ENCODE assay signal across 1 cellular context in genomic region chr16:81495321-81496234, GRCh38.
TF ChIP-seq lines count a peak whose summit lies in the region.

No MANE protein-coding gene starts in this region.

TF ChIP-seq in K562, 482 proteins besides CTCF, POLR2A, EP300 and RAD21 (continued from another document and continues in another):
- 0 out of 2 replicates have a peak, but pooled peaks have one; percentile 52 for TF ChIP-seq CUX1 (CRISPR knock-in tag; IDR thresholded peaks at IDR 0.05)
- TF ChIP-seq MYBL2 (IDR thresholded peaks at IDR 0.05; ENCODE audit: low read depth), result no peak
- no peak for TF ChIP-seq MYBL2 (CRISPR knock-in tag; IDR thresholded peaks at IDR 0.05; ENCODE audit: borderline replicate concordance)
- TF ChIP-seq KLF16 (IDR thresholded peaks at IDR 0.05), result peak; percentile 96
- peak; percentile 94 for TF ChIP-seq VEZF1 (CRISPR knock-in tag; IDR thresholded peaks at IDR 0.05)
- peak; percentile 31; the same call in 1 of the 2 replicates for TF ChIP-seq MAFK (IDR thresholded peaks at IDR 0.05; ENCODE audit: low read length)
- no peak for TF ChIP-seq ZNF146 (CRISPR knock-in tag; IDR thresholded peaks at IDR 0.05; ENCODE audit: unreplicated experiment)
- TF ChIP-seq NCOA1 (IDR thresholded peaks at IDR 0.05; ENCODE audit: low read depth), result peak; percentile 93
- TF ChIP-seq ZNF253 (CRISPR knock-in tag; conservative IDR thresholded peaks at IDR 0.05), result no peak
- TF ChIP-seq, protein P1, sequence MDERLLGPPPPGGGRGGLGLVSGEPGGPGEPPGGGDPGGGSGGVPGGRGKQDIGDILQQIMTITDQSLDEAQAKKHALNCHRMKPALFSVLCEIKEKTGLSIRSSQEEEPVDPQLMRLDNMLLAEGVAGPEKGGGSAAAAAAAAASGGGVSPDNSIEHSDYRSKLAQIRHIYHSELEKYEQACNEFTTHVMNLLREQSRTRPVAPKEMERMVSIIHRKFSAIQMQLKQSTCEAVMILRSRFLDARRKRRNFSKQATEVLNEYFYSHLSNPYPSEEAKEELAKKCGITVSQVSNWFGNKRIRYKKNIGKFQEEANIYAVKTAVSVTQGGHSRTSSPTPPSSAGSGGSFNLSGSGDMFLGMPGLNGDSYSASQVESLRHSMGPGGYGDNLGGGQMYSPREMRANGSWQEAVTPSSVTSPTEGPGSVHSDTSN (CRISPR knock-in tag; IDR thresholded peaks at IDR 0.05; ENCODE audit: low read depth), result peak; percentile 58
- TF ChIP-seq, protein P1 (tag; conservative IDR thresholded peaks at IDR 0.05; ENCODE audit: low read depth), result peak; percentile 96
- TF ChIP-seq, protein P2, sequence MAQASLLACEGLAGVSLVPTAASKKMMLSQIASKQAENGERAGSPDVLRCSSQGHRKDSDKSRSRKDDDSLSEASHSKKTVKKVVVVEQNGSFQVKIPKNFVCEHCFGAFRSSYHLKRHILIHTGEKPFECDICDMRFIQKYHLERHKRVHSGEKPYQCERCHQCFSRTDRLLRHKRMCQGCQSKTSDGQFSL (CRISPR knock-in tag; IDR thresholded peaks at IDR 0.05), result peak; percentile 93
- TF ChIP-seq, protein P2 (tag; IDR thresholded peaks at IDR 0.05), result peak in 1 of 2 experiments; percentile 90; a peak in 1 of 4 replicates
- no peak for TF ChIP-seq TAF7 (tag; IDR thresholded peaks at IDR 0.05)
- peak; percentile 98 for TF ChIP-seq NCOR1 (IDR thresholded peaks at IDR 0.05)
- TF ChIP-seq TSHZ1 (CRISPR knock-in tag; IDR thresholded peaks at IDR 0.05), result no peak
- TF ChIP-seq SNRNP70 (optimal IDR thresholded peaks at IDR 0.05; ENCODE audit: low read depth, low read length), result no peak
- peak; percentile 95 for TF ChIP-seq TEAD4 (IDR thresholded peaks at IDR 0.05; ENCODE audit: low read length)
- no peak for TF ChIP-seq TEAD4 (CRISPR knock-in tag; IDR thresholded peaks at IDR 0.05; ENCODE audit: borderline replicate concordance)
- TF ChIP-seq, protein P3, sequence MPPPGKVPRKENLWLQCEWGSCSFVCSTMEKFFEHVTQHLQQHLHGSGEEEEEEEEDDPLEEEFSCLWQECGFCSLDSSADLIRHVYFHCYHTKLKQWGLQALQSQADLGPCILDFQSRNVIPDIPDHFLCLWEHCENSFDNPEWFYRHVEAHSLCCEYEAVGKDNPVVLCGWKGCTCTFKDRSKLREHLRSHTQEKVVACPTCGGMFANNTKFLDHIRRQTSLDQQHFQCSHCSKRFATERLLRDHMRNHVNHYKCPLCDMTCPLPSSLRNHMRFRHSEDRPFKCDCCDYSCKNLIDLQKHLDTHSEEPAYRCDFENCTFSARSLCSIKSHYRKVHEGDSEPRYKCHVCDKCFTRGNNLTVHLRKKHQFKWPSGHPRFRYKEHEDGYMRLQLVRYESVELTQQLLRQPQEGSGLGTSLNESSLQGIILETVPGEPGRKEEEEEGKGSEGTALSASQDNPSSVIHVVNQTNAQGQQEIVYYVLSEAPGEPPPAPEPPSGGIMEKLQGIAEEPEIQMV (tag; conservative IDR thresholded peaks at IDR 0.05; ENCODE audit: low read depth), result no peak; the same call in 1 of the 2 replicates
- TF ChIP-seq HDGF (IDR thresholded peaks at IDR 0.05), result peak; percentile 99
- TF ChIP-seq, protein P4, sequence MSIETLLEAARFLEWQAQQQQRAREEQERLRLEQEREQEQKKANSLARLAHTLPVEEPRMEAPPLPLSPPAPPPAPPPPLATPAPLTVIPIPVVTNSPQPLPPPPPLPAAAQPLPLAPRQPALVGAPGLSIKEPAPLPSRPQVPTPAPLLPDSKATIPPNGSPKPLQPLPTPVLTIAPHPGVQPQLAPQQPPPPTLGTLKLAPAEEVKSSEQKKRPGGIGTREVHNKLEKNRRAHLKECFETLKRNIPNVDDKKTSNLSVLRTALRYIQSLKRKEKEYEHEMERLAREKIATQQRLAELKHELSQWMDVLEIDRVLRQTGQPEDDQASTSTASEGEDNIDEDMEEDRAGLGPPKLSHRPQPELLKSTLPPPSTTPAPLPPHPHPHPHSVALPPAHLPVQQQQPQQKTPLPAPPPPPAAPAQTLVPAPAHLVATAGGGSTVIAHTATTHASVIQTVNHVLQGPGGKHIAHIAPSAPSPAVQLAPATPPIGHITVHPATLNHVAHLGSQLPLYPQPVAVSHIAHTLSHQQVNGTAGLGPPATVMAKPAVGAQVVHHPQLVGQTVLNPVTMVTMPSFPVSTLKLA (conservative IDR thresholded peaks at IDR 0.05), result peak; percentile 74 to 91
- 0 out of 2 replicates have a peak, but pooled peaks have one; percentile 46 for TF ChIP-seq CCAR2 (IDR thresholded peaks at IDR 0.05; ENCODE audit: low read depth, low read length)
- TF ChIP-seq NELFE (IDR thresholded peaks at IDR 0.05; ENCODE audit: insufficient read depth, insufficient read length), result no peak
- no peak for TF ChIP-seq ZNF140 (CRISPR knock-in tag; IDR thresholded peaks at IDR 0.05)
- TF ChIP-seq KDM5B (IDR thresholded peaks at IDR 0.05; ENCODE audit: insufficient replicate concordance, low read depth, low read length), result peak; percentile 40
- peak; percentile 86 for TF ChIP-seq GABPA (tag; conservative IDR thresholded peaks at IDR 0.05; ENCODE audit: low read depth)
- TF ChIP-seq, protein P5, sequence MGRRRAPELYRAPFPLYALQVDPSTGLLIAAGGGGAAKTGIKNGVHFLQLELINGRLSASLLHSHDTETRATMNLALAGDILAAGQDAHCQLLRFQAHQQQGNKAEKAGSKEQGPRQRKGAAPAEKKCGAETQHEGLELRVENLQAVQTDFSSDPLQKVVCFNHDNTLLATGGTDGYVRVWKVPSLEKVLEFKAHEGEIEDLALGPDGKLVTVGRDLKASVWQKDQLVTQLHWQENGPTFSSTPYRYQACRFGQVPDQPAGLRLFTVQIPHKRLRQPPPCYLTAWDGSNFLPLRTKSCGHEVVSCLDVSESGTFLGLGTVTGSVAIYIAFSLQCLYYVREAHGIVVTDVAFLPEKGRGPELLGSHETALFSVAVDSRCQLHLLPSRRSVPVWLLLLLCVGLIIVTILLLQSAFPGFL (CRISPR knock-in tag; IDR thresholded peaks at IDR 0.05), result no peak
- peak; percentile 97 for TF ChIP-seq LCOR (CRISPR knock-in tag; IDR thresholded peaks at IDR 0.05)
- no peak for TF ChIP-seq FOXK1 (CRISPR knock-in tag; IDR thresholded peaks at IDR 0.05; ENCODE audit: borderline replicate concordance)
- 0 out of 2 replicates have a peak, but pooled peaks have one; percentile 35 for TF ChIP-seq STAT6 (CRISPR knock-in tag; IDR thresholded peaks at IDR 0.05)
- TF ChIP-seq, protein P6, sequence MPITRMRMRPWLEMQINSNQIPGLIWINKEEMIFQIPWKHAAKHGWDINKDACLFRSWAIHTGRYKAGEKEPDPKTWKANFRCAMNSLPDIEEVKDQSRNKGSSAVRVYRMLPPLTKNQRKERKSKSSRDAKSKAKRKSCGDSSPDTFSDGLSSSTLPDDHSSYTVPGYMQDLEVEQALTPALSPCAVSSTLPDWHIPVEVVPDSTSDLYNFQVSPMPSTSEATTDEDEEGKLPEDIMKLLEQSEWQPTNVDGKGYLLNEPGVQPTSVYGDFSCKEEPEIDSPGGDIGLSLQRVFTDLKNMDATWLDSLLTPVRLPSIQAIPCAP (CRISPR knock-in tag; IDR thresholded peaks at IDR 0.05; ENCODE audit: borderline replicate concordance), result no peak
- TF ChIP-seq SOX6 (IDR thresholded peaks at IDR 0.05), result peak; percentile 94
- 0 out of 2 replicates have a peak, but pooled peaks have one; percentile 47 for TF ChIP-seq KDM2B (CRISPR knock-in tag; IDR thresholded peaks at IDR 0.05)
- TF ChIP-seq RBM15 (IDR thresholded peaks at IDR 0.05; ENCODE audit: insufficient read depth, low read length), result no peak
- 0 out of 2 replicates have a peak, but pooled peaks have one; percentile 53 for TF ChIP-seq POLR2AphosphoS2 (IDR thresholded peaks at IDR 0.05; ENCODE audit: low read length)
- TF ChIP-seq NFIC (IDR thresholded peaks at IDR 0.05), result peak; percentile 93
- TF ChIP-seq NFRKB (IDR thresholded peaks at IDR 0.05; ENCODE audit: low read depth), result peak; percentile 90
